In genomic region chr19:49920624-49921363, GRCh38 we compare ENCODE assay signal across 14 cellular contexts. TPM values are rescaled to one million over a fixed set of nuclear protein-coding genes. Genes with fewer than 3 reads are reported as not detected.
DNase-seq lines count a peak whose midpoint lies in the region; ATAC-seq and TF ChIP-seq lines count a peak whose summit lies in the region.
"Had no signal": no experiment of that assay in that cellular context is flagged by ENCODE, and none has a peak within 500 bp of the region (broad histone marks: within the 10 kb centered on the region; RNA-seq: fewer than 3 reads in every experiment).

No MANE protein-coding gene starts in this region.

- 96% methylated on average over 24 of the region's 24 CpGs for WGBS in liver

- H3K4me3 Mint-ChIP-seq in T-helper 17 cell, result peak overlapping the region; percentile 64
- H3K4me3 Mint-ChIP-seq: CD8-positive, alpha-beta T cell had no signal

- peaks cover 92% of the 10 kb centered on the region for H4K20me1 ChIP-seq in Loucy (ENCODE audit: insufficient read depth, low read length, poor library complexity, severe bottlenecking)

- H3K9me2 ChIP-seq in Loucy (replicated peaks; ENCODE audit: low read depth, low read length), result no peaks in the 10 kb centered on the region

- ATAC-seq in T-helper 17 cell, result peak; percentile 64
- ATAC-seq: CD8-positive, alpha-beta T cell had no signal

- H3K27me3 Mint-ChIP-seq in T-helper 17 cell, result no peaks in the 10 kb centered on the region

- no peaks in the 10 kb centered on the region for H3F3A ChIP-seq in Loucy (ENCODE audit: low read depth)

- H3K79me2 ChIP-seq in Loucy (ENCODE audit: insufficient read depth, low read length), result peaks cover 99% of the 10 kb centered on the region

- H3K9me3 ChIP-seq in Loucy (ENCODE audit: insufficient read depth, low read depth, low read length), result no peaks in the 10 kb centered on the region
- no peaks in the 10 kb centered on the region for H3K9me3 ChIP-seq in T-helper 17 cell (ENCODE audit: control insufficient read depth, low read length, poor library complexity, severe bottlenecking)
- no peaks in the 10 kb centered on the region for H3K9me3 ChIP-seq in liver (ENCODE audit: control insufficient read depth in 4 of 4, low read length in 3 of 4)
- H3K9me3 ChIP-seq: Peyer's patch had no signal

- H3K4me3 ChIP-seq in Loucy (ENCODE audit: low read length, poor library complexity, severe bottlenecking), result no peak overlapping the region
- H3K4me3 ChIP-seq in liver (ENCODE audit: low read depth in 1 of 3, low read length in 3 of 3), result no peak overlapping the region
- H3K4me3 ChIP-seq: lung, Peyer's patch had no signal

- peak overlapping the region; percentile 90 for H3K27ac Mint-ChIP-seq in T-helper 17 cell
- H3K27ac Mint-ChIP-seq: CD8-positive, alpha-beta T cell had no signal

- TF ChIP-seq CTCF in GM13976 (IDR thresholded peaks at IDR 0.05; ENCODE audit: borderline replicate concordance, control extremely low read depth, extremely low read depth, insufficient read depth, missing control alignments) (no peak), Loucy (conservative IDR thresholded peaks at IDR 0.05; ENCODE audit: low read length) (no peak), liver (IDR thresholded peaks at IDR 0.05; ENCODE audit: low read depth, low read length, missing input control) (no peak)

- peak overlapping the region; percentile 96 for H3K4me2 ChIP-seq in Loucy (ENCODE audit: low read depth, low read length, poor library complexity, severe bottlenecking)

- H3K36me3 Mint-ChIP-seq in T-helper 17 cell (ENCODE audit: low read depth), result no peaks in the 10 kb centered on the region

- peak overlapping the region; percentile 96 for H3K27ac ChIP-seq in liver (ENCODE audit: low read depth in 1 of 2, low read length in 2 of 2)

- H3K4me1 ChIP-seq in Loucy (ENCODE audit: insufficient read depth, low read length, poor library complexity, severe bottlenecking) (peaks cover 43% of the 10 kb centered on the region), liver (ENCODE audit: control insufficient read depth in 4 of 4, insufficient read depth in 4 of 4, low read length in 3 of 4) (peaks cover 10 to 57% (median 32%) of the 10 kb centered on the region in 4 donors)

- H3K27me3 ChIP-seq in Loucy (ENCODE audit: insufficient read depth, low read length, poor library complexity, severe bottlenecking) (no peaks in the 10 kb centered on the region), liver (ENCODE audit: control insufficient read depth in 4 of 4, insufficient read depth in 4 of 4, low read length in 3 of 4) (no peaks in the 10 kb centered on the region)
- H3K27me3 ChIP-seq: Peyer's patch had no signal

- H3K4me1 Mint-ChIP-seq in T-helper 17 cell, result peaks cover 30% of the 10 kb centered on the region

- TF ChIP-seq RAD21 in liver (IDR thresholded peaks at IDR 0.05), result no peak

- H3K36me3 ChIP-seq in Loucy (ENCODE audit: insufficient read depth, low read length) (peaks cover 54% of the 10 kb centered on the region; the same call in 1 of the 2 replicates), liver (ENCODE audit: control insufficient read depth in 4 of 4, insufficient read depth in 3 of 4, low read depth in 1 of 4, low read length in 3 of 4) (no peaks in the 10 kb centered on the region)

- H3K9ac ChIP-seq in Loucy (ENCODE audit: low read depth, low read length, poor library complexity, severe bottlenecking), result no peak overlapping the region
- no peak overlapping the region for H3K9ac ChIP-seq in liver (ENCODE audit: low read depth in 1 of 2, low read length in 2 of 2)

- H2AFZ ChIP-seq in Loucy (ENCODE audit: low read length), result no peak overlapping the region

- DNase-seq in GM13976 (ENCODE audit: low spot score) (peak; percentile 57), T-helper 17 cell (no peak), NCI-H1694 treated with DMSO at 0.1 percent for 48 hours (lab: John Stamatoyannopoulos, UW) (no peak), KG1 (lab: John Stamatoyannopoulos, UW) (no peak), AG08395 (ENCODE audit: low spot score) (no peak)
- DNase-seq in stimulated activated CD4-positive, alpha-beta T cell treated with anti-CD3 and anti-CD28 coated beads, Interleukin-1b, Interleukin-23, amount 100 ng/mL, for 48 hours, result no peak
- DNase-seq: activated CD4-positive, alpha-beta T cell treated with anti-CD3 and anti-CD28 coated beads for 4 hours; CD8-positive, alpha-beta T cell; Peyer's patch had no signal

- in situ Hi-C loops in GM13976 (cut with MboI; ENCODE audit: low sequenced_read_pairs, unreplicated experiment), result no loop called here

TF ChIP-seq in liver, 16 proteins besides CTCF, POLR2A, EP300 and RAD21:
- TF ChIP-seq ZBTB33 (IDR thresholded peaks at IDR 0.05) (no peak), RXRA (IDR thresholded peaks at IDR 0.05) (no peak), HNF4A (conservative IDR thresholded peaks at IDR 0.05) (no peak), FOXA1 (IDR thresholded peaks at IDR 0.05) (no peak), JUND (IDR thresholded peaks at IDR 0.05) (no peak), MAX (IDR thresholded peaks at IDR 0.05) (no peak), SP1 (IDR thresholded peaks at IDR 0.05) (no peak), NR2F2 (IDR thresholded peaks at IDR 0.05) (no peak), TAF1 (conservative IDR thresholded peaks at IDR 0.05) (no peak), HNF4G (IDR thresholded peaks at IDR 0.05) (no peak), YY1 (IDR thresholded peaks at IDR 0.05) (no peak), EGR1 (IDR thresholded peaks at IDR 0.05; ENCODE audit: low read depth in 2 of 2) (no peak), GABPA (IDR thresholded peaks at IDR 0.05 in 1 of 2, conservative IDR thresholded peaks at IDR 0.05 in 1 of 2) (no peak), FOXA2 (IDR thresholded peaks at IDR 0.05) (no peak)
- TF ChIP-seq, protein P1, sequence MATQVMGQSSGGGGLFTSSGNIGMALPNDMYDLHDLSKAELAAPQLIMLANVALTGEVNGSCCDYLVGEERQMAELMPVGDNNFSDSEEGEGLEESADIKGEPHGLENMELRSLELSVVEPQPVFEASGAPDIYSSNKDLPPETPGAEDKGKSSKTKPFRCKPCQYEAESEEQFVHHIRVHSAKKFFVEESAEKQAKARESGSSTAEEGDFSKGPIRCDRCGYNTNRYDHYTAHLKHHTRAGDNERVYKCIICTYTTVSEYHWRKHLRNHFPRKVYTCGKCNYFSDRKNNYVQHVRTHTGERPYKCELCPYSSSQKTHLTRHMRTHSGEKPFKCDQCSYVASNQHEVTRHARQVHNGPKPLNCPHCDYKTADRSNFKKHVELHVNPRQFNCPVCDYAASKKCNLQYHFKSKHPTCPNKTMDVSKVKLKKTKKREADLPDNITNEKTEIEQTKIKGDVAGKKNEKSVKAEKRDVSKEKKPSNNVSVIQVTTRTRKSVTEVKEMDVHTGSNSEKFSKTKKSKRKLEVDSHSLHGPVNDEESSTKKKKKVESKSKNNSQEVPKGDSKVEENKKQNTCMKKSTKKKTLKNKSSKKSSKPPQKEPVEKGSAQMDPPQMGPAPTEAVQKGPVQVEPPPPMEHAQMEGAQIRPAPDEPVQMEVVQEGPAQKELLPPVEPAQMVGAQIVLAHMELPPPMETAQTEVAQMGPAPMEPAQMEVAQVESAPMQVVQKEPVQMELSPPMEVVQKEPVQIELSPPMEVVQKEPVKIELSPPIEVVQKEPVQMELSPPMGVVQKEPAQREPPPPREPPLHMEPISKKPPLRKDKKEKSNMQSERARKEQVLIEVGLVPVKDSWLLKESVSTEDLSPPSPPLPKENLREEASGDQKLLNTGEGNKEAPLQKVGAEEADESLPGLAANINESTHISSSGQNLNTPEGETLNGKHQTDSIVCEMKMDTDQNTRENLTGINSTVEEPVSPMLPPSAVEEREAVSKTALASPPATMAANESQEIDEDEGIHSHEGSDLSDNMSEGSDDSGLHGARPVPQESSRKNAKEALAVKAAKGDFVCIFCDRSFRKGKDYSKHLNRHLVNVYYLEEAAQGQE (IDR thresholded peaks at IDR 0.05), result no peak
- TF ChIP-seq, protein P2, sequence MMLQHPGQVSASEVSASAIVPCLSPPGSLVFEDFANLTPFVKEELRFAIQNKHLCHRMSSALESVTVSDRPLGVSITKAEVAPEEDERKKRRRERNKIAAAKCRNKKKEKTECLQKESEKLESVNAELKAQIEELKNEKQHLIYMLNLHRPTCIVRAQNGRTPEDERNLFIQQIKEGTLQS (IDR thresholded peaks at IDR 0.05), result no peak

RNA-seq across cellular contexts. Expression of gene ATF5, which starts 8.2 kb away (rescaled TPM):
- total RNA-seq in T-helper 17 cell, result 10 to 100 TPM; 31.8 to 36.0 TPM
- 100 to 1,000 TPM in 1 of 2 donors, 10 to 100 TPM in 1; 42.3 to 143 TPM for total RNA-seq in liver
- polyA plus RNA-seq in liver, result 1,000 to 10,000 TPM in 1 of 2 donors, 100 to 1,000 TPM in 1; 550 to 2,086 TPM

RNA-seq across cellular contexts. Expression of gene NUP62, which starts 8.5 kb away (rescaled TPM):
- total RNA-seq in T-helper 17 cell (10 to 100 TPM; 46.8 to 62.4 TPM), liver (10 to 100 TPM; 14.2 to 19.8 TPM)
- 10 to 100 TPM; 16.7 to 19.6 TPM for polyA plus RNA-seq in liver

RNA-seq across cellular contexts. Expression of gene IL4I1, which starts 24.1 kb away (rescaled TPM):
- 100 to 1,000 TPM in 1 of 2 donors, 10 to 100 TPM in 1; 47.8 to 107 TPM for total RNA-seq in T-helper 17 cell
- total RNA-seq in liver, result under 1 TPM; 0.08 to 0.75 TPM
- under 1 TPM; 0.17 to 0.30 TPM for polyA plus RNA-seq in liver
- total RNA-seq: Peyer's patch had no signal

RNA-seq across cellular contexts. Expression of gene SIGLEC11, which starts 40.2 kb away (rescaled TPM):
- total RNA-seq in T-helper 17 cell (not detected), liver (1 to 10 TPM; 4.4 to 8.9 TPM)
- polyA plus RNA-seq in liver, result 1 to 10 TPM in 1 of 2 donors, under 1 TPM in 1; 0.49 to 2.1 TPM
- total RNA-seq: CD8-positive, alpha-beta T cell; dermis microvascular lymphatic vessel endothelial cell; T-helper 1 cell treated with Interleukin-12 subunit alpha and Interleukin-12 subunit beta and Interleukin-4 antibody, amounts not matched to agents 30 ng/mL and 1 ng/mL, for 36 hours had no signal

RNA-seq across cellular contexts. Expression of gene TBC1D17, which starts 43.3 kb away (rescaled TPM):
- total RNA-seq in T-helper 17 cell (10 to 100 TPM; 44.1 to 57.3 TPM), liver (10 to 100 TPM; 11.3 to 14.9 TPM)
- 10 to 100 TPM; 19.5 to 27.9 TPM for polyA plus RNA-seq in liver

Comparison
In these comparisons a context has a peak if more than half of its experiments do, and no peak if none do; other contexts are left out.
1. RNA of gene IL4I1, which starts 24.1 kb away (total RNA-seq): 47.8 to 107 TPM in T-helper 17 cell; 0.08 to 0.75 TPM in liver; every median in the first group is over 10 times any median in the second.